In genomic region chr3:37526511-37526910, GRCh38 we compare ENCODE assay signal across 1 cellular context.
TF ChIP-seq lines count a peak whose summit lies in the region.

No MANE protein-coding gene starts in this region.

TF ChIP-seq in GM23338, 12 proteins besides CTCF, POLR2A, EP300 and RAD21 (continued from another document):
- TF ChIP-seq, protein P1, sequence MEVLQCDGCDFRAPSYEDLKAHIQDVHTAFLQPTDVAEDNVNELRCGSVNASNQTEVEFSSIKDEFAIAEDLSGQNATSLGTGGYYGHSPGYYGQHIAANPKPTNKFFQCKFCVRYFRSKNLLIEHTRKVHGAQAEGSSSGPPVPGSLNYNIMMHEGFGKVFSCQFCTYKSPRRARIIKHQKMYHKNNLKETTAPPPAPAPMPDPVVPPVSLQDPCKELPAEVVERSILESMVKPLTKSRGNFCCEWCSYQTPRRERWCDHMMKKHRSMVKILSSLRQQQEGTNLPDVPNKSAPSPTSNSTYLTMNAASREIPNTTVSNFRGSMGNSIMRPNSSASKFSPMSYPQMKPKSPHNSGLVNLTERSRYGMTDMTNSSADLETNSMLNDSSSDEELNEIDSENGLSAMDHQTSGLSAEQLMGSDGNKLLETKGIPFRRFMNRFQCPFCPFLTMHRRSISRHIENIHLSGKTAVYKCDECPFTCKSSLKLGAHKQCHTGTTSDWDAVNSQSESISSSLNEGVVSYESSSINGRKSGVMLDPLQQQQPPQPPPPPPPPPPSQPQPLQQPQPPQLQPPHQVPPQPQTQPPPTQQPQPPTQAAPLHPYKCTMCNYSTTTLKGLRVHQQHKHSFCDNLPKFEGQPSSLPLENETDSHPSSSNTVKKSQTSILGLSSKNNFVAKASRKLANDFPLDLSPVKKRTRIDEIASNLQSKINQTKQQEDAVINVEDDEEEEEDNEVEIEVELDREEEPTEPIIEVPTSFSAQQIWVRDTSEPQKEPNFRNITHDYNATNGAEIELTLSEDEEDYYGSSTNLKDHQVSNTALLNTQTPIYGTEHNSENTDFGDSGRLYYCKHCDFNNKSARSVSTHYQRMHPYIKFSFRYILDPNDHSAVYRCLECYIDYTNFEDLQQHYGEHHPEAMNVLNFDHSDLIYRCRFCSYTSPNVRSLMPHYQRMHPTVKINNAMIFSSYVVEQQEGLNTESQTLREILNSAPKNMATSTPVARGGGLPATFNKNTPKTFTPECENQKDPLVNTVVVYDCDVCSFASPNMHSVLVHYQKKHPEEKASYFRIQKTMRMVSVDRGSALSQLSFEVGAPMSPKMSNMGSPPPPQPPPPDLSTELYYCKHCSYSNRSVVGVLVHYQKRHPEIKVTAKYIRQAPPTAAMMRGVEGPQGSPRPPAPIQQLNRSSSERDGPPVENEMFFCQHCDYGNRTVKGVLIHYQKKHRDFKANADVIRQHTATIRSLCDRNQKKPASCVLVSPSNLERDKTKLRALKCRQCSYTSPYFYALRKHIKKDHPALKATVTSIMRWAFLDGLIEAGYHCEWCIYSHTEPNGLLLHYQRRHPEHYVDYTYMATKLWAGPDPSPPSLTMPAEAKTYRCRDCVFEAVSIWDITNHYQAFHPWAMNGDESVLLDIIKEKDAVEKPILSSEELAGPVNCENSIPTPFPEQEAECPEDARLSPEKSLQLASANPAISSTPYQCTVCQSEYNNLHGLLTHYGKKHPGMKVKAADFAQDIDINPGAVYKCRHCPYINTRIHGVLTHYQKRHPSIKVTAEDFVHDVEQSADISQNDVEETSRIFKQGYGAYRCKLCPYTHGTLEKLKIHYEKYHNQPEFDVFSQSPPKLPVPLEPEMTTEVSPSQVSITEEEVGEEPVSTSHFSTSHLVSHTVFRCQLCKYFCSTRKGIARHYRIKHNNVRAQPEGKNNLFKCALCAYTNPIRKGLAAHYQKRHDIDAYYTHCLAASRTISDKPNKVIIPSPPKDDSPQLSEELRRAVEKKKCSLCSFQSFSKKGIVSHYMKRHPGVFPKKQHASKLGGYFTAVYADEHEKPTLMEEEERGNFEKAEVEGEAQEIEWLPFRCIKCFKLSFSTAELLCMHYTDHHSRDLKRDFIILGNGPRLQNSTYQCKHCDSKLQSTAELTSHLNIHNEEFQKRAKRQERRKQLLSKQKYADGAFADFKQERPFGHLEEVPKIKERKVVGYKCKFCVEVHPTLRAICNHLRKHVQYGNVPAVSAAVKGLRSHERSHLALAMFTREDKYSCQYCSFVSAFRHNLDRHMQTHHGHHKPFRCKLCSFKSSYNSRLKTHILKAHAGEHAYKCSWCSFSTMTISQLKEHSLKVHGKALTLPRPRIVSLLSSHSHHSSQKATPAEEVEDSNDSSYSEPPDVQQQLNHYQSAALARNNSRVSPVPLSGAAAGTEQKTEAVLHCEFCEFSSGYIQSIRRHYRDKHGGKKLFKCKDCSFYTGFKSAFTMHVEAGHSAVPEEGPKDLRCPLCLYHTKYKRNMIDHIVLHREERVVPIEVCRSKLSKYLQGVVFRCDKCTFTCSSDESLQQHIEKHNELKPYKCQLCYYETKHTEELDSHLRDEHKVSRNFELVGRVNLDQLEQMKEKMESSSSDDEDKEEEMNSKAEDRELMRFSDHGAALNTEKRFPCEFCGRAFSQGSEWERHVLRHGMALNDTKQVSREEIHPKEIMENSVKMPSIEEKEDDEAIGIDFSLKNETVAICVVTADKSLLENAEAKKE (CRISPR knock-in tag; IDR thresholded peaks at IDR 0.05) = no peak
- TF ChIP-seq ZNF114 (CRISPR knock-in tag; IDR thresholded peaks at IDR 0.05) (no peak), EZH2 (IDR thresholded peaks at IDR 0.05; ENCODE audit: low read depth, unreplicated experiment) (no peak), POLR2AphosphoS5 (IDR thresholded peaks at IDR 0.05; ENCODE audit: low read depth) (no peak), STAT1 (IDR thresholded peaks at IDR 0.05; ENCODE audit: unreplicated experiment) (no peak), CREB1 (CRISPR knock-in tag; IDR thresholded peaks at IDR 0.05; ENCODE audit: low read depth) (no peak)
- TF ChIP-seq, protein P2, sequence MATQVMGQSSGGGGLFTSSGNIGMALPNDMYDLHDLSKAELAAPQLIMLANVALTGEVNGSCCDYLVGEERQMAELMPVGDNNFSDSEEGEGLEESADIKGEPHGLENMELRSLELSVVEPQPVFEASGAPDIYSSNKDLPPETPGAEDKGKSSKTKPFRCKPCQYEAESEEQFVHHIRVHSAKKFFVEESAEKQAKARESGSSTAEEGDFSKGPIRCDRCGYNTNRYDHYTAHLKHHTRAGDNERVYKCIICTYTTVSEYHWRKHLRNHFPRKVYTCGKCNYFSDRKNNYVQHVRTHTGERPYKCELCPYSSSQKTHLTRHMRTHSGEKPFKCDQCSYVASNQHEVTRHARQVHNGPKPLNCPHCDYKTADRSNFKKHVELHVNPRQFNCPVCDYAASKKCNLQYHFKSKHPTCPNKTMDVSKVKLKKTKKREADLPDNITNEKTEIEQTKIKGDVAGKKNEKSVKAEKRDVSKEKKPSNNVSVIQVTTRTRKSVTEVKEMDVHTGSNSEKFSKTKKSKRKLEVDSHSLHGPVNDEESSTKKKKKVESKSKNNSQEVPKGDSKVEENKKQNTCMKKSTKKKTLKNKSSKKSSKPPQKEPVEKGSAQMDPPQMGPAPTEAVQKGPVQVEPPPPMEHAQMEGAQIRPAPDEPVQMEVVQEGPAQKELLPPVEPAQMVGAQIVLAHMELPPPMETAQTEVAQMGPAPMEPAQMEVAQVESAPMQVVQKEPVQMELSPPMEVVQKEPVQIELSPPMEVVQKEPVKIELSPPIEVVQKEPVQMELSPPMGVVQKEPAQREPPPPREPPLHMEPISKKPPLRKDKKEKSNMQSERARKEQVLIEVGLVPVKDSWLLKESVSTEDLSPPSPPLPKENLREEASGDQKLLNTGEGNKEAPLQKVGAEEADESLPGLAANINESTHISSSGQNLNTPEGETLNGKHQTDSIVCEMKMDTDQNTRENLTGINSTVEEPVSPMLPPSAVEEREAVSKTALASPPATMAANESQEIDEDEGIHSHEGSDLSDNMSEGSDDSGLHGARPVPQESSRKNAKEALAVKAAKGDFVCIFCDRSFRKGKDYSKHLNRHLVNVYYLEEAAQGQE (IDR thresholded peaks at IDR 0.05; ENCODE audit: unreplicated experiment) = no peak
- TF ChIP-seq, protein P3, sequence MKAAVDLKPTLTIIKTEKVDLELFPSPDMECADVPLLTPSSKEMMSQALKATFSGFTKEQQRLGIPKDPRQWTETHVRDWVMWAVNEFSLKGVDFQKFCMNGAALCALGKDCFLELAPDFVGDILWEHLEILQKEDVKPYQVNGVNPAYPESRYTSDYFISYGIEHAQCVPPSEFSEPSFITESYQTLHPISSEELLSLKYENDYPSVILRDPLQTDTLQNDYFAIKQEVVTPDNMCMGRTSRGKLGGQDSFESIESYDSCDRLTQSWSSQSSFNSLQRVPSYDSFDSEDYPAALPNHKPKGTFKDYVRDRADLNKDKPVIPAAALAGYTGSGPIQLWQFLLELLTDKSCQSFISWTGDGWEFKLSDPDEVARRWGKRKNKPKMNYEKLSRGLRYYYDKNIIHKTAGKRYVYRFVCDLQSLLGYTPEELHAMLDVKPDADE (IDR thresholded peaks at IDR 0.05) = no peak
